Comparison of ENCODE assay signal across 9 cellular contexts in genomic region chr18:34322365-34323289, GRCh38.
DNase-seq lines count a peak whose midpoint lies in the region; ATAC-seq, FAIRE-seq and TF ChIP-seq lines count a peak whose summit lies in the region.
"Had no signal": no experiment of that assay in that cellular context is flagged by ENCODE, and none has a peak within 500 bp of the region (broad histone marks: within the 10 kb centered on the region; RNA-seq: fewer than 3 reads in every experiment).

No MANE protein-coding gene starts in this region.

- intact Hi-C loops in Calu3 (cut with micrococcal nuclease; ENCODE audit: unreplicated experiment) (loop anchor here (1.0 to 10.0 kb wide), 5 partner anchors 95 to 571 kb away; no protein-coding TSS in a partner anchor), OCI-LY7 (cut with micrococcal nuclease; ENCODE audit: unreplicated experiment) (loop anchor here (5.0 to 10.0 kb wide), 2 partner anchors 198 to 490 kb away; no protein-coding TSS in a partner anchor)

- no peaks in the 10 kb centered on the region for H3K9me3 Mint-ChIP-seq in Calu3 (ENCODE audit: low read depth, unreplicated experiment)
- H3K9me3 Mint-ChIP-seq in stimulated activated naive B cell treated with anti-CD40 and anti-IgM and Interleukin-4, amounts not matched to agents 10 μg/mL and 1 μg/mL and 100 μg/mL, for 72 hours: peaks cover 0 to 4% of the 10 kb centered on the region in 2 donors

- H3K4me1 Mint-ChIP-seq in Calu3 (ENCODE audit: low read depth, unreplicated experiment): peaks cover 9% of the 10 kb centered on the region
- no peaks in the 10 kb centered on the region for H3K4me1 Mint-ChIP-seq in stimulated activated naive B cell treated with anti-CD40 and anti-IgM and Interleukin-4, amounts not matched to agents 10 μg/mL and 1 μg/mL and 100 μg/mL, for 72 hours

- FAIRE-seq in RCC 7860 (lab: Jason Lieb, UNC): no peak
- FAIRE-seq: K562 had no signal

- H3K4me3 Mint-ChIP-seq in Calu3 (ENCODE audit: low read depth, unreplicated experiment): peak overlapping the region; percentile 60
- H3K4me3 Mint-ChIP-seq in stimulated activated naive B cell treated with anti-CD40 and anti-IgM and Interleukin-4, amounts not matched to agents 10 μg/mL and 1 μg/mL and 100 μg/mL, for 72 hours: no peak overlapping the region

- H2AFZ ChIP-seq in OCI-LY7 (ENCODE audit: low read length): peak overlapping the region; percentile 76

- no peaks in the 10 kb centered on the region for H3K4me1 ChIP-seq in OCI-LY7 (ENCODE audit: insufficient read depth, low read length, poor library complexity, severe bottlenecking)

- H3K4me3 ChIP-seq in OCI-LY7 (ENCODE audit: low read depth, low read length, poor library complexity, severe bottlenecking): no peak overlapping the region
- H3K4me3 ChIP-seq: K562 had no signal

- no peaks in the 10 kb centered on the region for H3K36me3 Mint-ChIP-seq in Calu3 (ENCODE audit: insufficient read depth, unreplicated experiment)
- no peaks in the 10 kb centered on the region for H3K36me3 Mint-ChIP-seq in stimulated activated naive B cell treated with anti-CD40 and anti-IgM and Interleukin-4, amounts not matched to agents 10 μg/mL and 1 μg/mL and 100 μg/mL, for 72 hours

- no peaks in the 10 kb centered on the region for H3K9me2 ChIP-seq in OCI-LY7 (ENCODE audit: insufficient read depth, low read length)

- DNase-seq in Calu3: peak; percentile 62
- DNase-seq in HK-2 (ENCODE audit: unreplicated experiment): peak; percentile 24
- DNase-seq in OCI-LY7 (ENCODE audit: low spot score): peak; percentile 66
- DNase-seq in ecto neural progenitor cell (ENCODE audit: low spot score): peak; percentile 57
- peak; percentile 57 for DNase-seq in middle frontal gyrus (ENCODE audit: extremely low spot score, low spot score)
- no peak for DNase-seq in stimulated activated naive B cell treated with anti-CD40 and anti-IgM and Interleukin-4, amounts not matched to agents 10 μg/mL and 1 μg/mL and 100 μg/mL, for 72 hours
- no peak for DNase-seq in RCC 7860 (ENCODE audit: low spot score)

- H3K36me3 ChIP-seq in OCI-LY7 (ENCODE audit: insufficient read depth, low read length): no peaks in the 10 kb centered on the region

- ATAC-seq in GM19455 (IDR thresholded peaks at IDR 0.05; ENCODE audit: unreplicated experiment): peak; percentile 58
- ATAC-seq in stimulated activated naive B cell treated with anti-CD40 and anti-IgM and Interleukin-4, amounts not matched to agents 10 μg/mL and 1 μg/mL and 100 μg/mL, for 72 hours (replicated peaks): no peak
- ATAC-seq: K562 had no signal

- POLR2A ChIA-PET in OCI-LY7 (lab: Charles Lee): no interaction called here

- no peaks in the 10 kb centered on the region for H3K79me2 ChIP-seq in OCI-LY7 (ENCODE audit: insufficient read depth, low read depth, low read length)

- no peaks in the 10 kb centered on the region for H3K9me3 ChIP-seq in OCI-LY7 (ENCODE audit: low read length)

- H3K27me3 Mint-ChIP-seq in Calu3 (ENCODE audit: unreplicated experiment): no peaks in the 10 kb centered on the region
- H3K27me3 Mint-ChIP-seq in stimulated activated naive B cell treated with anti-CD40 and anti-IgM and Interleukin-4, amounts not matched to agents 10 μg/mL and 1 μg/mL and 100 μg/mL, for 72 hours: no peaks in the 10 kb centered on the region

- H4K20me1 ChIP-seq in OCI-LY7 (ENCODE audit: insufficient read depth, low read length): no peaks in the 10 kb centered on the region

- peak overlapping the region; percentile 23; the same call in 1 of the 2 replicates for H3K4me2 ChIP-seq in OCI-LY7 (ENCODE audit: low read length)

- TF ChIP-seq CTCF in Calu3 (IDR thresholded peaks at IDR 0.05; ENCODE audit: unreplicated experiment): peak; percentile 87
- peak; percentile 79 for TF ChIP-seq CTCF in OCI-LY7 (conservative IDR thresholded peaks at IDR 0.05; ENCODE audit: low read length)

- BruUV-seq in Calu3 (replicated peaks; lab: Mats Ljungman, UMichigan) (no TSS peak), OCI-LY7 (replicated peaks; lab: Mats Ljungman, UMichigan) (no TSS peak)

- CTCF ChIA-PET in Calu3 (lab: Charles Lee) (interaction anchor here (1.0 to 4.7 kb wide), 2 partner anchors 22 to 200 kb away, joined by 3 to 34 read pairs; no protein-coding TSS in a partner anchor), OCI-LY7 (lab: Charles Lee; ENCODE audit: unreplicated experiment) (no interaction called here)

- peak overlapping the region; percentile 82 for H3K27ac Mint-ChIP-seq in Calu3 (ENCODE audit: unreplicated experiment)
- H3K27ac Mint-ChIP-seq in stimulated activated naive B cell treated with anti-CD40 and anti-IgM and Interleukin-4, amounts not matched to agents 10 μg/mL and 1 μg/mL and 100 μg/mL, for 72 hours: no peak overlapping the region

- H3K27ac ChIP-seq in OCI-LY7 (ENCODE audit: low read depth, low read length, poor library complexity, severe bottlenecking): no peak overlapping the region

Comparison
In these comparisons a context has a peak if more than half of its experiments do, and no peak if none do; other contexts are left out.
1. DNase-seq: peak in Calu3 (single experiment), HK-2 (single experiment), OCI-LY7 (single experiment), ecto neural progenitor cell (single experiment) and middle frontal gyrus (single experiment); none in stimulated activated naive B cell treated with anti-CD40 and anti-IgM and Interleukin-4, amounts not matched to agents 10 μg/mL and 1 μg/mL and 100 μg/mL, for 72 hours (single experiment) and RCC 7860 (single experiment).